9 cellular contexts compared by ENCODE assay signal in genomic region chr17:16987830-16988601, GRCh38. TPM values are rescaled to one million over a fixed set of nuclear protein-coding genes. Genes with fewer than 3 reads are reported as not detected.
A peak's percentile ranks its signal among the peaks of the same experiment; 100 is the strongest.
DNase-seq lines count a peak whose midpoint lies in the region; ATAC-seq, FAIRE-seq and TF ChIP-seq lines count a peak whose summit lies in the region.
"Had no signal": no experiment of that assay in that cellular context is flagged by ENCODE, and none has a peak within 500 bp of the region (broad histone marks: within the 10 kb centered on the region; RNA-seq: fewer than 3 reads in every experiment).

No MANE protein-coding gene starts in this region.

- WGBS in spleen, 5 donors: 12 to 17% (median 15%) methylated on average over 11 of the region's 11 CpGs

- TF ChIP-seq CTCF in left ventricle myocardium inferior (IDR thresholded peaks at IDR 0.05; ENCODE audit: borderline replicate concordance): no peak
- no peak for TF ChIP-seq CTCF in spleen (IDR thresholded peaks at IDR 0.05 in 8 of 11, conservative IDR thresholded peaks at IDR 0.05 in 3 of 11)

- H3K36me3 ChIP-seq in left ventricle myocardium inferior (no peaks in the 10 kb centered on the region), spleen (no peaks in the 10 kb centered on the region)

- H3K27ac ChIP-seq in left ventricle myocardium inferior (replicated peaks) (peak overlapping the region; percentile 30), spleen (peak overlapping the region; percentile 35 to 92 (median 79))

- FAIRE-seq in RCC 7860 (lab: Jason Lieb, UNC): peak; percentile 64

- H3K27me3 ChIP-seq in left ventricle myocardium inferior (ENCODE audit: low read depth): no peaks in the 10 kb centered on the region
- H3K27me3 ChIP-seq in spleen (replicated peaks in 1 of 7): no peaks in the 10 kb centered on the region

- peak; percentile 66 for ATAC-seq in GM18870 (IDR thresholded peaks at IDR 0.05; ENCODE audit: unreplicated experiment)
- peak; percentile 49 for ATAC-seq in HG03039 (IDR thresholded peaks at IDR 0.05; ENCODE audit: unreplicated experiment)

- DNase-seq in A172 (ENCODE audit: low spot score) (peak; percentile 98), RCC 7860 (ENCODE audit: low spot score) (peak; percentile 53), left ventricle myocardium inferior (peak; percentile 70), spleen (peak; percentile 94), NCI-H748 treated with DMSO at 0.1 percent for 48 hours (lab: John Stamatoyannopoulos, UW) (no peak)
- peak; percentile 54 for DNase-seq in activated effector memory CD4-positive, alpha-beta T cell treated with Interleukin-2 at 50 U/mL for 16 hours

- H3K9me3 ChIP-seq in left ventricle myocardium inferior (replicated peaks) (no peaks in the 10 kb centered on the region), spleen (no peaks in the 10 kb centered on the region)

- H3K4me3 ChIP-seq in left ventricle myocardium inferior (no peak overlapping the region), spleen (peak overlapping the region in 5 of 8 donors; percentile 9 to 56 (median 15))

- H3K4me1 ChIP-seq in left ventricle myocardium inferior: peaks cover 18% of the 10 kb centered on the region
- peaks cover 23 to 55% (median 42%) of the 10 kb centered on the region in 6 donors for H3K4me1 ChIP-seq in spleen

- peak in 1 of 3 donors; percentile 64 for TF ChIP-seq POLR2A in spleen (IDR thresholded peaks at IDR 0.05)

- intact Hi-C loops in left ventricle myocardium inferior (cut with micrococcal nuclease) (no loop called here), spleen (cut with DNase I; ENCODE audit: low total_unique reads) (no loop called here)

RNA-seq across cellular contexts. Expression of gene TNFRSF13B, which starts 16.1 kb away (rescaled TPM):
- not detected in 2 replicates for total RNA-seq in A172 (2014; rRNA removed; shearing (Covaris generic))
- total RNA-seq in left ventricle myocardium inferior (not detected), spleen (10 to 100 TPM; 25.1 to 52.1 (median 40.4) TPM)
- 100 to 1,000 TPM in 2 of 3 donors, 10 to 100 TPM in 1; 65.9 to 142 (median 119) TPM for polyA plus RNA-seq in spleen
- total RNA-seq: neural crest cell had no signal

RNA-seq across cellular contexts. Expression of gene MPRIP, which starts 54.2 kb away (rescaled TPM):
- total RNA-seq in A172 (2014; rRNA removed; shearing (Covaris generic)): 295 and 299 TPM in 2 replicates
- total RNA-seq in left ventricle myocardium inferior (350 TPM), spleen (100 to 1,000 TPM; 120 to 309 (median 197) TPM)
- polyA plus RNA-seq in spleen: 100 to 1,000 TPM in 1 of 3 donors, 10 to 100 TPM in 2; 52.3 to 114 (median 83.0) TPM

Comparison
In these comparisons a context has a peak if more than half of its experiments do, and no peak if none do; other contexts are left out.
1. RNA of gene TNFRSF13B, which starts 16.1 kb away (total RNA-seq): 25.1 to 52.1 TPM in spleen; not detected in A172 and not detected in left ventricle myocardium inferior (single experiment); every median in the first group is over 10 times any median in the second.